Comparison of ENCODE assay signal across 28 cellular contexts in the genomic region with DNA sequence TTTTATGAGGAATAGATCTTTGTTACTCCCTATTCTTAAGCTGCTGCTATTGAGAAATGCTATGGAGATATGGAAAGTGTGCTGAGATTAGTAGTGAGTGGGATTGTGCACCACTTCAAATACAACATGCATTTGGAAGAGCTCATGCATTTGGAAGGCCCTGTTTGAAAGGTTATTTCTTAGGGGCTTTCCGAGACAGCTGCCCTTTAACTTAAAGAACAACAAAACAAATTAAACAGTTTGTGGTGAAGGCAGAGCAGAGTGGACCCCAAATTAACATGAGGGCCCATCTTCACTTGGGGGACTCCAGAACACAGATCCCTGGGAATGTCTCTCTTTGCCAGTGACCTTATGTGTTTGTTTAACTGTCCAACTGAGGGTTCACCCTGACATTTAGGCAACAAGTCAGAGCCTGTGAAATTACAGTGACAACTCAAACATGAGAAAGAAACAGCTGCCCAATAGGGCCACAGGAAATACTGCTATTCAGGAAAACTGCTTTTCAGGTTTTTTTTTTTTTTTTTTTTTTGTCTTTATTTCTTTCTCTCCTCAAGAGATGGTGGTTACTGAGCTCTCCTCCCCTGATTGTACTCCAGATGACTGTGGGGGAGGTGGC. TPM values are rescaled to one million over a fixed set of nuclear protein-coding genes. Genes with fewer than 3 reads are reported as not detected.
"Had no signal": no experiment of that assay in that cellular context is flagged by ENCODE, and none has a peak within 500 bp of the region (broad histone marks: within the 10 kb centered on the region; RNA-seq: fewer than 3 reads in every experiment).

No MANE protein-coding gene starts in this region.

- H3K9me3 ChIP-seq: gastroesophageal sphincter, heart left ventricle, left lung, ovary, psoas muscle, sigmoid colon, thoracic aorta, tibial nerve, upper lobe of left lung had no signal

- ATAC-seq: esophagus mucosa; foreskin keratinocyte; gastroesophageal sphincter; heart left ventricle; left lung; naive thymus-derived CD4-positive, alpha-beta T cell; psoas muscle; right cardiac atrium; stimulated activated effector memory CD8-positive, alpha-beta T cell treated with anti-CD3 and anti-CD28 coated beads, Interleukin-12 subunit alpha, Interleukin-12 subunit beta, amount 100 ng/mL, for 72 hours had no signal

- H3K4me3 ChIP-seq: dorsolateral prefrontal cortex, gastroesophageal sphincter, heart left ventricle, hepatocyte, left lung, ovary, psoas muscle, sigmoid colon, thoracic aorta, tibial nerve, upper lobe of left lung had no signal

- H3K79me2 ChIP-seq: hepatocyte had no signal

- FAIRE-seq: colon, kidney, urothelium cell line had no signal

- H3K27ac ChIP-seq: dorsolateral prefrontal cortex, epithelial cell of prostate, foreskin keratinocyte, gastroesophageal sphincter, heart left ventricle, hepatocyte, left lung, ovary, psoas muscle, sigmoid colon, thoracic aorta, tibial nerve, upper lobe of left lung had no signal

- H3K4me3 Mint-ChIP-seq: naive thymus-derived CD4-positive, alpha-beta T cell; stimulated activated effector memory CD8-positive, alpha-beta T cell treated with anti-CD3 and anti-CD28 coated beads, Interleukin-12 subunit alpha, Interleukin-12 subunit beta, amount 100 ng/mL, for 72 hours; stimulated activated naive CD8-positive, alpha-beta T cell treated with anti-CD3 and anti-CD28 coated beads, Interleukin-15, Interleukin-2, amounts not matched to agents 100 ng/mL and 50 ng/mL, for 24 hours had no signal

- H3K36me3 Mint-ChIP-seq: naive thymus-derived CD4-positive, alpha-beta T cell; stimulated activated effector memory CD8-positive, alpha-beta T cell treated with anti-CD3 and anti-CD28 coated beads, Interleukin-12 subunit alpha, Interleukin-12 subunit beta, amount 100 ng/mL, for 72 hours had no signal

- H3K9me3 Mint-ChIP-seq: stimulated activated effector memory CD8-positive, alpha-beta T cell treated with anti-CD3 and anti-CD28 coated beads, Interleukin-12 subunit alpha, Interleukin-12 subunit beta, amount 100 ng/mL, for 72 hours had no signal

- H3K4me2 ChIP-seq: hepatocyte had no signal

- H3K36me3 ChIP-seq: gastroesophageal sphincter, heart left ventricle, left lung, ovary, sigmoid colon, thoracic aorta, tibial nerve, upper lobe of left lung had no signal

- H3K27me3 ChIP-seq: foreskin keratinocyte, gastroesophageal sphincter, heart left ventricle, hepatocyte, ovary, sigmoid colon, tibial nerve, upper lobe of left lung had no signal

- H3K4me1 Mint-ChIP-seq: naive thymus-derived CD4-positive, alpha-beta T cell; stimulated activated effector memory CD8-positive, alpha-beta T cell treated with anti-CD3 and anti-CD28 coated beads, Interleukin-12 subunit alpha, Interleukin-12 subunit beta, amount 100 ng/mL, for 72 hours had no signal

- H3K4me1 ChIP-seq: foreskin keratinocyte, gastroesophageal sphincter, heart left ventricle, left lung, psoas muscle, sigmoid colon, tibial nerve, upper lobe of left lung had no signal

- DNase-seq: dorsolateral prefrontal cortex; effector CD4-positive, alpha-beta T cell; foreskin keratinocyte; heart left ventricle; kidney; left lung; mesenchymal stem cell; midbrain; naive thymus-derived CD4-positive, alpha-beta T cell; occipital lobe; ovary; posterior cingulate gyrus; psoas muscle; right cardiac atrium; sigmoid colon; stimulated activated CD4-positive, alpha-beta T cell treated with anti-CD3 and anti-CD28 coated beads, Interleukin-2, amount 100 ng/mL, for 24 hours; stimulated activated CD4-positive, alpha-beta T cell treated with anti-CD3 and anti-CD28 coated beads, Interleukin-4, amount 100 ng/mL, for 24 hours; upper lobe of left lung had no signal

- H2AFZ ChIP-seq: hepatocyte had no signal

- H3K27ac Mint-ChIP-seq: naive thymus-derived CD4-positive, alpha-beta T cell; stimulated activated effector memory CD8-positive, alpha-beta T cell treated with anti-CD3 and anti-CD28 coated beads, Interleukin-12 subunit alpha, Interleukin-12 subunit beta, amount 100 ng/mL, for 72 hours; stimulated activated naive CD8-positive, alpha-beta T cell treated with anti-CD3 and anti-CD28 coated beads, Interleukin-15, Interleukin-2, amounts not matched to agents 100 ng/mL and 50 ng/mL, for 24 hours had no signal

RNA-seq across cellular contexts. Expression of a gene that starts 41.4 kb away (rescaled TPM):
- total RNA-seq: foreskin keratinocyte had no signal
